11 cellular contexts compared by ENCODE assay signal in genomic region chr4:182306792-182307507, GRCh38.
A peak's percentile ranks its signal among the peaks of the same experiment; 100 is the strongest.
DNase-seq lines count a peak whose midpoint lies in the region; ATAC-seq and TF ChIP-seq lines count a peak whose summit lies in the region.
"Had no signal": no experiment of that assay in that cellular context is flagged by ENCODE, and none has a peak within 500 bp of the region (broad histone marks: within the 10 kb centered on the region; RNA-seq: fewer than 3 reads in every experiment).

No MANE protein-coding gene starts in this region.

- no peak for DNase-seq in AG04450 (ENCODE audit: low read depth, low spot score)
- peak; percentile 44 to 52 for DNase-seq in fibroblast of lung (ENCODE audit: low read depth in 2 of 2)
- no peak for DNase-seq in C1 segment of cervical spinal cord (lab: John Stamatoyannopoulos, UW)
- no peak for DNase-seq in NCI-H1092 (lab: John Stamatoyannopoulos, UW)
- DNase-seq: stimulated activated CD4-positive, alpha-beta T cell treated with anti-CD3 and anti-CD28 coated beads, Interleukin-2, amount 100 ng/mL, for 24 hours had no signal

- no peaks in the 10 kb centered on the region for H4K20me1 ChIP-seq in OCI-LY3 (ENCODE audit: insufficient read depth, low read length)
- no peaks in the 10 kb centered on the region for H4K20me1 ChIP-seq in fibroblast of lung (ENCODE audit: control insufficient read depth, extremely low read depth, insufficient read depth, low read length)
- H4K20me1 ChIP-seq: BLaER1 had no signal

- TF ChIP-seq CTCF in AG04450 (IDR thresholded peaks at IDR 0.05; ENCODE audit: low read depth, low read length) (peak; percentile 32; the same call in 1 of the 2 replicates), OCI-LY3 (IDR thresholded peaks at IDR 0.05; ENCODE audit: low read depth, low read length) (peak; percentile 46), fibroblast of lung (conservative IDR thresholded peaks at IDR 0.05 in 1 of 2, IDR thresholded peaks at IDR 0.05 in 1 of 2; ENCODE audit: low read depth in 1 of 2, low read length in 2 of 2) (peak in 1 of 2 donors; percentile 35)

- ATAC-seq in HG03354 (IDR thresholded peaks at IDR 0.05; ENCODE audit: poor library complexity, severe bottlenecking, unreplicated experiment), result peak; percentile 52
- ATAC-seq in HG03520 (IDR thresholded peaks at IDR 0.05; ENCODE audit: unreplicated experiment), result no peak
- no peak for ATAC-seq in HG02571 (IDR thresholded peaks at IDR 0.05; ENCODE audit: unreplicated experiment)

- CTCF ChIA-PET in AG04450 (lab: Charles Lee), result interaction anchor here (0.6 to 1.4 kb wide), 2 partner anchors 11 to 110 kb away, joined by 3 to 5 read pairs; no protein-coding TSS in a partner anchor

- H3K27ac ChIP-seq in AG04450 (ENCODE audit: low read depth, low read length) (no peak overlapping the region), OCI-LY3 (ENCODE audit: low read length) (no peak overlapping the region), fibroblast of lung (ENCODE audit: insufficient read depth, low read length) (no peak overlapping the region)
- H3K27ac ChIP-seq: ascending aorta, BLaER1 had no signal

- H3K4me1 ChIP-seq in OCI-LY3 (ENCODE audit: low read length) (no peaks in the 10 kb centered on the region), fibroblast of lung (ENCODE audit: control insufficient read depth, extremely low read depth, insufficient read depth, low read length) (no peaks in the 10 kb centered on the region)
- H3K4me1 ChIP-seq: ascending aorta, BLaER1 had no signal

- H3K79me2 ChIP-seq in OCI-LY3 (ENCODE audit: low read length), result no peaks in the 10 kb centered on the region
- no peaks in the 10 kb centered on the region for H3K79me2 ChIP-seq in fibroblast of lung (ENCODE audit: control insufficient read depth, insufficient read depth, low read length)

- H2AFZ ChIP-seq in OCI-LY3 (ENCODE audit: low read depth, low read length) (no peak overlapping the region), fibroblast of lung (ENCODE audit: low read length) (no peak overlapping the region)

- no peaks in the 10 kb centered on the region for H3K36me3 ChIP-seq in OCI-LY3 (replicated peaks; ENCODE audit: low read depth, low read length)
- no peaks in the 10 kb centered on the region for H3K36me3 ChIP-seq in fibroblast of lung (ENCODE audit: control insufficient read depth, insufficient read depth, low read length)
- H3K36me3 ChIP-seq: ascending aorta, BLaER1 had no signal

- H3K4me3 ChIP-seq in AG04450 (ENCODE audit: low read depth, low read length) (no peak overlapping the region), OCI-LY3 (ENCODE audit: low read length) (no peak overlapping the region), fibroblast of lung (replicated peaks in 1 of 4; ENCODE audit: control extremely low read depth in 1 of 4, insufficient read depth in 1 of 4, low read depth in 3 of 4, low read length in 4 of 4) (no peak overlapping the region)
- H3K4me3 ChIP-seq: ascending aorta, BLaER1 had no signal

- H3K9me3 ChIP-seq in AG04450 (ENCODE audit: control insufficient read depth, insufficient read depth, low read length) (no peaks in the 10 kb centered on the region), OCI-LY3 (ENCODE audit: insufficient read depth, low read length) (no peaks in the 10 kb centered on the region), fibroblast of lung (ENCODE audit: control insufficient read depth, insufficient read depth, low read depth, low read length) (no peaks in the 10 kb centered on the region)
- H3K9me3 ChIP-seq: ascending aorta, BLaER1 had no signal

- no peak overlapping the region for H3K4me2 ChIP-seq in OCI-LY3 (ENCODE audit: low read length)
- no peak overlapping the region for H3K4me2 ChIP-seq in fibroblast of lung (ENCODE audit: extremely low read depth, insufficient read depth, low read length)
- H3K4me2 ChIP-seq: BLaER1 had no signal

- no peak overlapping the region for H3K9ac ChIP-seq in OCI-LY3 (ENCODE audit: low read length)
- H3K9ac ChIP-seq in fibroblast of lung (ENCODE audit: insufficient read depth, low read length), result no peak overlapping the region
- H3K9ac ChIP-seq: BLaER1 had no signal

- POLR2A ChIA-PET in AG04450 (lab: Yijun Ruan, JAX), result no interaction called here

- no peaks in the 10 kb centered on the region for H3K27me3 ChIP-seq in AG04450 (ENCODE audit: control insufficient read depth, insufficient read depth, low read length)
- H3K27me3 ChIP-seq in OCI-LY3 (ENCODE audit: low read depth, low read length), result no peaks in the 10 kb centered on the region
- H3K27me3 ChIP-seq in fibroblast of lung (ENCODE audit: control insufficient read depth, insufficient read depth, low read length), result no peaks in the 10 kb centered on the region
- H3K27me3 ChIP-seq: ascending aorta, BLaER1 had no signal

Comparison
In these comparisons a context has a peak if more than half of its experiments do, and no peak if none do; other contexts are left out.
1. DNase-seq: peak in fibroblast of lung (2 of 2); none in AG04450 (single experiment), C1 segment of cervical spinal cord (0 of 14) and NCI-H1092 (single experiment).